1 cellular context compared by ENCODE assay signal in genomic region chr16:11742536-11743307, GRCh38.
TF ChIP-seq lines count a peak whose summit lies in the region.

A gene with protein sequence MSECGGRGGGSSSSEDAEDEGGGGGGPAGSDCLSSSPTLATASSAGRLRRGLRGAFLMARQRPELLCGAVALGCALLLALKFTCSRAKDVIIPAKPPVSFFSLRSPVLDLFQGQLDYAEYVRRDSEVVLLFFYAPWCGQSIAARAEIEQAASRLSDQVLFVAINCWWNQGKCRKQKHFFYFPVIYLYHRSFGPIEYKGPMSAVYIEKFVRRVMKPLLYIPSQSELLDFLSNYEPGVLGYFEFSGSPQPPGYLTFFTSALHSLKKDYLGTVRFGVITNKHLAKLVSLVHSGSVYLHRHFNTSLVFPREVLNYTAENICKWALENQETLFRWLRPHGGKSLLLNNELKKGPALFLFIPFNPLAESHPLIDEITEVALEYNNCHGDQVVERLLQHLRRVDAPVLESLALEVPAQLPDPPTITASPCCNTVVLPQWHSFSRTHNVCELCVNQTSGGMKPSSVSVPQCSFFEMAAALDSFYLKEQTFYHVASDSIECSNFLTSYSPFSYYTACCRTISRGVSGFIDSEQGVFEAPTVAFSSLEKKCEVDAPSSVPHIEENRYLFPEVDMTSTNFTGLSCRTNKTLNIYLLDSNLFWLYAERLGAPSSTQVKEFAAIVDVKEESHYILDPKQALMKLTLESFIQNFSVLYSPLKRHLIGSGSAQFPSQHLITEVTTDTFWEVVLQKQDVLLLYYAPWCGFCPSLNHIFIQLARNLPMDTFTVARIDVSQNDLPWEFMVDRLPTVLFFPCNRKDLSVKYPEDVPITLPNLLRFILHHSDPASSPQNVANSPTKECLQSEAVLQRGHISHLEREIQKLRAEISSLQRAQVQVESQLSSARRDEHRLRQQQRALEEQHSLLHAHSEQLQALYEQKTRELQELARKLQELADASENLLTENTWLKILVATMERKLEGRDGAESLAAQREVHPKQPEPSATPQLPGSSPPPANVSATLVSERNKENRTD (minus strand): TSS chr16:11742857. CDS start chr16:11742730, 127 bp downstream.

TF ChIP-seq in HepG2, 621 proteins besides CTCF, POLR2A, EP300 and RAD21 (continued from another document and continues in another):
- TF ChIP-seq FOXM1 (CRISPR knock-in tag; IDR thresholded peaks at IDR 0.05) (no peak; the same call in 1 of the 2 replicates), ZNF207 (IDR thresholded peaks at IDR 0.05; ENCODE audit: borderline replicate concordance) (no peak), ZSCAN9 (CRISPR knock-in tag; IDR thresholded peaks at IDR 0.05; ENCODE audit: borderline replicate concordance) (no peak), HNRNPUL1 (IDR thresholded peaks at IDR 0.05; ENCODE audit: low read depth, low read length) (no peak; the same call in 1 of the 2 replicates), DNMT3B (CRISPR knock-in tag; conservative IDR thresholded peaks at IDR 0.05) (no peak), RFX3 (CRISPR knock-in tag; IDR thresholded peaks at IDR 0.05) (no peak), ZNF274 (CRISPR knock-in tag; IDR thresholded peaks at IDR 0.05) (peak; percentile 83), ZSCAN12 (CRISPR knock-in tag; IDR thresholded peaks at IDR 0.05) (peak; percentile 46; the same call in 1 of the 2 replicates), NFATC3 (CRISPR knock-in tag; IDR thresholded peaks at IDR 0.05) (peak; percentile 88; the same call in 1 of the 2 replicates), BATF2 (CRISPR knock-in tag; IDR thresholded peaks at IDR 0.05) (peak; percentile 51; the same call in 1 of the 2 replicates), MATR3 (CRISPR knock-in tag; IDR thresholded peaks at IDR 0.05) (no peak), SAP130 (CRISPR knock-in tag; IDR thresholded peaks at IDR 0.05; ENCODE audit: low read depth) (peak; percentile 89), THAP7 (CRISPR knock-in tag; IDR thresholded peaks at IDR 0.05) (peak; percentile 89), EED (CRISPR knock-in tag; IDR thresholded peaks at IDR 0.05) (peak; percentile 66; the same call in 1 of the 2 replicates), NFKBIZ (CRISPR knock-in tag; IDR thresholded peaks at IDR 0.05) (no peak), TCF12 (IDR thresholded peaks at IDR 0.05) (no peak), TCF12 (CRISPR knock-in tag; IDR thresholded peaks at IDR 0.05) (peak; percentile 89), ZNF841 (CRISPR knock-in tag; IDR thresholded peaks at IDR 0.05; ENCODE audit: borderline replicate concordance) (no peak), PCBP1 (IDR thresholded peaks at IDR 0.05; ENCODE audit: borderline replicate concordance, low read depth, low read length) (peak; percentile 46; the same call in 1 of the 2 replicates), ZNF121 (CRISPR knock-in tag; IDR thresholded peaks at IDR 0.05) (peak; percentile 26; the same call in 1 of the 2 replicates), TCF7L2 (IDR thresholded peaks at IDR 0.05; ENCODE audit: low read depth, low read length) (no peak), ZNF34 (CRISPR knock-in tag; IDR thresholded peaks at IDR 0.05; ENCODE audit: borderline replicate concordance) (peak; percentile 97), ZNF232 (CRISPR knock-in tag; IDR thresholded peaks at IDR 0.05; ENCODE audit: borderline replicate concordance) (no peak; the same call in 1 of the 2 replicates), SALL2 (CRISPR knock-in tag; IDR thresholded peaks at IDR 0.05) (peak; percentile 58; the same call in 1 of the 2 replicates), ZFY (CRISPR knock-in tag; IDR thresholded peaks at IDR 0.05) (peak; percentile 97), ZNF383 (CRISPR knock-in tag; IDR thresholded peaks at IDR 0.05; ENCODE audit: borderline replicate concordance) (peak; percentile 94; the same call in 1 of the 2 replicates), ZBTB14 (CRISPR knock-in tag; IDR thresholded peaks at IDR 0.05) (no peak), EZH2 (conservative IDR thresholded peaks at IDR 0.05; ENCODE audit: low read depth, low read length) (no peak), ATF2 (CRISPR knock-in tag; IDR thresholded peaks at IDR 0.05) (peak; percentile 76), ZNF354B (CRISPR knock-in tag; IDR thresholded peaks at IDR 0.05) (no peak), RBAK (CRISPR knock-in tag; IDR thresholded peaks at IDR 0.05) (peak; percentile 30; the same call in 1 of the 2 replicates), FOSL2 (CRISPR knock-in tag; IDR thresholded peaks at IDR 0.05) (no peak), ZBTB3 (CRISPR knock-in tag; IDR thresholded peaks at IDR 0.05; ENCODE audit: borderline replicate concordance, low read depth) (peak; percentile 66), ZNF382 (CRISPR knock-in tag; IDR thresholded peaks at IDR 0.05; ENCODE audit: borderline replicate concordance) (no peak), CEBPG (CRISPR knock-in tag; IDR thresholded peaks at IDR 0.05) (peak; percentile 59), RXRB (CRISPR knock-in tag; IDR thresholded peaks at IDR 0.05; ENCODE audit: borderline replicate concordance) (peak; percentile 87), SETDB1 (CRISPR knock-in tag; IDR thresholded peaks at IDR 0.05; ENCODE audit: borderline replicate concordance) (no peak), AKAP8 (CRISPR knock-in tag; IDR thresholded peaks at IDR 0.05) (peak; percentile 86; the same call in 1 of the 2 replicates), ZNF563 (CRISPR knock-in tag; IDR thresholded peaks at IDR 0.05) (peak; percentile 98), ZNF10 (CRISPR knock-in tag; IDR thresholded peaks at IDR 0.05; ENCODE audit: borderline replicate concordance, low read depth) (no peak), MAZ (IDR thresholded peaks at IDR 0.05; ENCODE audit: borderline replicate concordance, low read depth, low read length) (peak; percentile 95), MAZ (CRISPR knock-in tag; IDR thresholded peaks at IDR 0.05; ENCODE audit: low read depth) (peak; percentile 89), HCFC1 (IDR thresholded peaks at IDR 0.05; ENCODE audit: low read depth, low read length) (no peak; the same call in 1 of the 2 replicates), ERF (CRISPR knock-in tag; IDR thresholded peaks at IDR 0.05) (peak; percentile 96), ZNF850 (CRISPR knock-in tag; conservative IDR thresholded peaks at IDR 0.05) (peak; percentile 71), SP5 (CRISPR knock-in tag; IDR thresholded peaks at IDR 0.05; ENCODE audit: borderline replicate concordance, low read depth) (peak; percentile 99), MXD4 (CRISPR knock-in tag; IDR thresholded peaks at IDR 0.05) (peak; percentile 85), KLF13 (CRISPR knock-in tag; IDR thresholded peaks at IDR 0.05) (no peak; the same call in 1 of the 2 replicates), ZNF343 (CRISPR knock-in tag; IDR thresholded peaks at IDR 0.05) (peak; percentile 88), ZNF431 (CRISPR knock-in tag; IDR thresholded peaks at IDR 0.05; ENCODE audit: borderline replicate concordance, low read depth) (peak; percentile 95; the same call in 1 of the 2 replicates), GATA4 (IDR thresholded peaks at IDR 0.05; ENCODE audit: borderline replicate concordance, low read depth) (peak; percentile 48), KLF11 (CRISPR knock-in tag; IDR thresholded peaks at IDR 0.05) (peak; percentile 67; the same call in 1 of the 2 replicates), ZNF441 (CRISPR knock-in tag; IDR thresholded peaks at IDR 0.05; ENCODE audit: borderline replicate concordance) (peak; percentile 77), ZMAT5 (CRISPR knock-in tag; IDR thresholded peaks at IDR 0.05; ENCODE audit: borderline replicate concordance, low read depth) (0 out of 2 replicates have a peak, but pooled peaks have one; percentile 5), ZNF607 (CRISPR knock-in tag; IDR thresholded peaks at IDR 0.05; ENCODE audit: borderline replicate concordance) (0 out of 2 replicates have a peak, but pooled peaks have one; percentile 7), ZNF761 (CRISPR knock-in tag; conservative IDR thresholded peaks at IDR 0.05) (peak; percentile 97)
- TF ChIP-seq, protein P1, sequence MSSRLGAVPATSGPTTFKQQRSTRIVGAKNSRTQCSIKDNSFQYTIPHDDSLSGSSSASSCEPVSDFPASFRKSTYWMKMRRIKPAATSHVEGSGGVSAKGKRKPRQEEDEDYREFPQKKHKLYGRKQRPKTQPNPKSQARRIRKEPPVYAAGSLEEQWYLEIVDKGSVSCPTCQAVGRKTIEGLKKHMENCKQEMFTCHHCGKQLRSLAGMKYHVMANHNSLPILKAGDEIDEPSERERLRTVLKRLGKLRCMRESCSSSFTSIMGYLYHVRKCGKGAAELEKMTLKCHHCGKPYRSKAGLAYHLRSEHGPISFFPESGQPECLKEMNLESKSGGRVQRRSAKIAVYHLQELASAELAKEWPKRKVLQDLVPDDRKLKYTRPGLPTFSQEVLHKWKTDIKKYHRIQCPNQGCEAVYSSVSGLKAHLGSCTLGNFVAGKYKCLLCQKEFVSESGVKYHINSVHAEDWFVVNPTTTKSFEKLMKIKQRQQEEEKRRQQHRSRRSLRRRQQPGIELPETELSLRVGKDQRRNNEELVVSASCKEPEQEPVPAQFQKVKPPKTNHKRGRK (CRISPR knock-in tag; IDR thresholded peaks at IDR 0.05) = 0 out of 2 replicates have a peak, but pooled peaks have one; percentile 19
- TF ChIP-seq, protein P2, sequence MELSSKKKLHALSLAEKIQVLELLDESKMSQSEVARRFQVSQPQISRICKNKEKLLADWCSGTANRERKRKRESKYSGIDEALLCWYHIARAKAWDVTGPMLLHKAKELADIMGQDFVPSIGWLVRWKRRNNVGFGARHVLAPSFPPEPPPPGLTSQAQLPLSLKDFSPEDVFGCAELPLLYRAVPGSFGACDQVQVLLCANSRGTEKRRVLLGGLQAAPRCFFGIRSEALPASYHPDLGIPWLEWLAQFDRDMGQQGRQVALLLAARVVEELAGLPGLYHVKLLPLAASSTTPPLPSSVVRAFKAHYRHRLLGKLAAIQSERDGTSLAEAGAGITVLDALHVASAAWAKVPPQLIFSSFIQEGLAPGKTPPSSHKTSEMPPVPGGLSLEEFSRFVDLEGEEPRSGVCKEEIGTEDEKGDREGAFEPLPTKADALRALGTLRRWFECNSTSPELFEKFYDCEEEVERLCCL (CRISPR knock-in tag; IDR thresholded peaks at IDR 0.05; ENCODE audit: borderline replicate concordance) = peak; percentile 77; the same call in 1 of the 2 replicates
- TF ChIP-seq, protein P3, sequence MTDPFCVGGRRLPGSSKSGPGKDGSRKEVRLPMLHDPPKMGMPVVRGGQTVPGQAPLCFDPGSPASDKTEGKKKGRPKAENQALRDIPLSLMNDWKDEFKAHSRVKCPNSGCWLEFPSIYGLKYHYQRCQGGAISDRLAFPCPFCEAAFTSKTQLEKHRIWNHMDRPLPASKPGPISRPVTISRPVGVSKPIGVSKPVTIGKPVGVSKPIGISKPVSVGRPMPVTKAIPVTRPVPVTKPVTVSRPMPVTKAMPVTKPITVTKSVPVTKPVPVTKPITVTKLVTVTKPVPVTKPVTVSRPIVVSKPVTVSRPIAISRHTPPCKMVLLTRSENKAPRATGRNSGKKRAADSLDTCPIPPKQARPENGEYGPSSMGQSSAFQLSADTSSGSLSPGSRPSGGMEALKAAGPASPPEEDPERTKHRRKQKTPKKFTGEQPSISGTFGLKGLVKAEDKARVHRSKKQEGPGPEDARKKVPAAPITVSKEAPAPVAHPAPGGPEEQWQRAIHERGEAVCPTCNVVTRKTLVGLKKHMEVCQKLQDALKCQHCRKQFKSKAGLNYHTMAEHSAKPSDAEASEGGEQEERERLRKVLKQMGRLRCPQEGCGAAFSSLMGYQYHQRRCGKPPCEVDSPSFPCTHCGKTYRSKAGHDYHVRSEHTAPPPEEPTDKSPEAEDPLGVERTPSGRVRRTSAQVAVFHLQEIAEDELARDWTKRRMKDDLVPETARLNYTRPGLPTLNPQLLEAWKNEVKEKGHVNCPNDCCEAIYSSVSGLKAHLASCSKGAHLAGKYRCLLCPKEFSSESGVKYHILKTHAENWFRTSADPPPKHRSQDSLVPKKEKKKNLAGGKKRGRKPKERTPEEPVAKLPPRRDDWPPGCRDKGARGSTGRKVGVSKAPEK (CRISPR knock-in tag; IDR thresholded peaks at IDR 0.05; ENCODE audit: borderline replicate concordance) = 0 out of 2 replicates have a peak, but pooled peaks have one; percentile 57
- TF ChIP-seq, protein P4, sequence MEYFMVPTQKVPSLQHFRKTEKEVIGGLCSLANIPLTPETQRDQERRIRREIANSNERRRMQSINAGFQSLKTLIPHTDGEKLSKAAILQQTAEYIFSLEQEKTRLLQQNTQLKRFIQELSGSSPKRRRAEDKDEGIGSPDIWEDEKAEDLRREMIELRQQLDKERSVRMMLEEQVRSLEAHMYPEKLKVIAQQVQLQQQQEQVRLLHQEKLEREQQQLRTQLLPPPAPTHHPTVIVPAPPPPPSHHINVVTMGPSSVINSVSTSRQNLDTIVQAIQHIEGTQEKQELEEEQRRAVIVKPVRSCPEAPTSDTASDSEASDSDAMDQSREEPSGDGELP (IDR thresholded peaks at IDR 0.05; ENCODE audit: borderline replicate concordance, low read depth) = no peak
